ENCODE assay signal across 1 cellular context in the genomic region with DNA sequence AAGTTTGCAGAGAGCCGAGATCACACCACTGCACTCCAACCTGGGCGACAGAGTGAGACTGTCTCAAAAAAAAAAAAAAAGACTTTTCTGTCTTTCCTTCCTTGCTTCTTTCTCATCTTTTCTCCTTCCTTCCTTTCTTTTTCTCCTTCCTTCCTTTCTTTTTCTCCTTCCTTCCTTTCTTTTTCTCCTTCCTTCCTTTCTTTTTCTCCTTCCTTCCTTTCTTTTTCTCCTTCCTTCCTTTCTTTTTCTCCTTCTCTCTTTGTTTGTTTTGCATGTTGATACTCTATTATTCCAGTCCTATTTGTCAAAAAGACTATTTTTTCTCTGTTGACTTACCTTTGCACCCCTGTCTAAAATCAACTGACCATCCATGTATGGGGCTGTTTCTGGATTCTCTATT. TPM values are rescaled to one million over a fixed set of nuclear protein-coding genes. Genes with fewer than 3 reads are reported as not detected.
"Had no signal": no experiment of that assay in that cellular context is flagged by ENCODE, and none has a peak within 500 bp of the region (broad histone marks: within the 10 kb centered on the region; RNA-seq: fewer than 3 reads in every experiment).

No MANE protein-coding gene starts in this region.

RNA-seq across cellular contexts. Expression of gene MYO7B, which starts 36.9 kb away (rescaled TPM):
- total RNA-seq: bronchial epithelial cell had no signal
